ENCODE assay signal across 12 cellular contexts in the genomic region with DNA sequence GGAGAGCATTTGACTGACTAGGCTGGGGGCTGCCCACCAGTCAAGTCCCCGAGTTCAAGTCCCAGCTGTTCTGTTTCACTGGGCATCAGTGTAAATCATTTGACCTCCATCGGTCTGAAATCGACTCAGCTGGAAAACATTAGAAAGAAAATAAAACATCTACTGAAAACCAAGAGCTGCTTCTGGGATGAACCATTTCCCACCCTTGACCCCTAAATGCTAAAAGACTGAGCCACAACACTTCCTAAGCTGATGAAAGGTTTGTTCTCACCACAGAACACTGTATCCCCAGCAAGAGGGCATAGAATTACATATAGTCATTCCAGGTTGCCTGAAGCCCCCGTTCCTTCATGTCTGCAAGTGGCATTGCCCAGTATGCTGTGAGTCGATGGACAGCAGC.
DNase-seq lines count a peak whose midpoint lies in the region; FAIRE-seq and TF ChIP-seq lines count a peak whose summit lies in the region.
"Had no signal": no experiment of that assay in that cellular context is flagged by ENCODE, and none has a peak within 500 bp of the region (broad histone marks: within the 10 kb centered on the region; RNA-seq: fewer than 3 reads in every experiment).

No MANE protein-coding gene starts in this region.

- 41 to 51% methylated on average over 5 of the region's 5 CpGs for WGBS in thyroid gland, 2 donors

- no peaks in the 10 kb centered on the region for H3K27me3 Mint-ChIP-seq in activated CD4-positive, alpha-beta T cell treated with anti-CD3 and anti-CD28 coated beads, Interleukin-2, amount 10 ng/mL, durations not matched to agents 24 days and 14 days
- H3K27me3 Mint-ChIP-seq: central memory CD8-positive, alpha-beta T cell had no signal

- intact Hi-C loops in activated CD4-positive, alpha-beta T cell treated with anti-CD3 and anti-CD28 coated beads, Interleukin-2, amount 10 ng/mL, durations not matched to agents 24 days and 14 days (cut with micrococcal nuclease): no loop called here
- intact Hi-C loops in ascending aorta (cut with DNase I): loop anchor here (2.0 to 5.0 kb wide), 2 partner anchors 48 to 437 kb away; no protein-coding TSS in a partner anchor
- intact Hi-C loops in thyroid gland (cut with DNase I): no loop called here

- H3K9me3 ChIP-seq in ascending aorta (no peaks in the 10 kb centered on the region), keratinocyte (ENCODE audit: control insufficient read depth, low read depth, low read length) (no peaks in the 10 kb centered on the region), thyroid gland (no peaks in the 10 kb centered on the region)

- dilution Hi-C loops in keratinocyte (cut with MboI; ENCODE audit: extremely low pct_ligation_motif_present, low sequenced_read_pairs): loop anchor here (25.0 kb wide), 1 partner anchor 332 kb away; a partner anchor contains a TSS

- no peaks in the 10 kb centered on the region for H3K9me3 Mint-ChIP-seq in activated CD4-positive, alpha-beta T cell treated with anti-CD3 and anti-CD28 coated beads, Interleukin-2, amount 10 ng/mL, durations not matched to agents 24 days and 14 days
- H3K9me3 Mint-ChIP-seq: central memory CD8-positive, alpha-beta T cell had no signal

- DNase-seq in activated CD4-positive, alpha-beta T cell treated with anti-CD3 and anti-CD28 coated beads, Interleukin-2, amount 10 ng/mL, durations not matched to agents 24 days and 14 days: no peak
- DNase-seq in activated CD4-positive, alpha-beta T cell treated with anti-CD3 and anti-CD28 coated beads for 1 hour: no peak
- DNase-seq in ascending aorta (ENCODE audit: low spot score in 2 of 2): no peak
- DNase-seq in keratinocyte (ENCODE audit: low read depth, low spot score): no peak
- no peak for DNase-seq in thyroid gland
- DNase-seq in stimulated activated CD4-positive, alpha-beta T cell treated with anti-CD3 and anti-CD28 coated beads, Interleukin-4, amount 100 ng/mL, for 1 hour: no peak
- DNase-seq in dermis blood vessel endothelial cell: no peak
- no peak for DNase-seq in NCI-H2029 (lab: John Stamatoyannopoulos, UW)
- DNase-seq: NCI-H524; stimulated activated naive CD8-positive, alpha-beta T cell treated with anti-CD3 and anti-CD28 coated beads, Interleukin-15, Interleukin-2, amounts not matched to agents 100 U/mL and 50 U/mL, for 24 hours had no signal

- no peak for TF ChIP-seq POLR2A in thyroid gland (IDR thresholded peaks at IDR 0.05)

- H3K27ac Mint-ChIP-seq in activated CD4-positive, alpha-beta T cell treated with anti-CD3 and anti-CD28 coated beads, Interleukin-2, amount 10 ng/mL, durations not matched to agents 24 days and 14 days: peak overlapping the region; percentile 42

- no peak overlapping the region for H3K9ac ChIP-seq in keratinocyte (ENCODE audit: control insufficient read depth, extremely low read depth, insufficient read depth, low read length)

- peak overlapping the region; percentile 19 for H2AFZ ChIP-seq in keratinocyte (ENCODE audit: control insufficient read depth, low read length)

- H4K20me1 ChIP-seq in keratinocyte (ENCODE audit: control insufficient read depth, extremely low read depth, insufficient read depth, low read length): no peaks in the 10 kb centered on the region

- H3K36me3 Mint-ChIP-seq in activated CD4-positive, alpha-beta T cell treated with anti-CD3 and anti-CD28 coated beads, Interleukin-2, amount 10 ng/mL, durations not matched to agents 24 days and 14 days (ENCODE audit: low read depth): peaks cover 13% of the 10 kb centered on the region

- H3K27me3 ChIP-seq in ascending aorta (no peaks in the 10 kb centered on the region), keratinocyte (ENCODE audit: control insufficient read depth, extremely low read depth, insufficient read depth, low read length) (no peaks in the 10 kb centered on the region), thyroid gland (no peaks in the 10 kb centered on the region)

- no peaks in the 10 kb centered on the region for H3K36me3 ChIP-seq in ascending aorta
- no peaks in the 10 kb centered on the region for H3K36me3 ChIP-seq in keratinocyte (ENCODE audit: control insufficient read depth in 2 of 2, extremely low read depth in 1 of 2, insufficient read depth in 2 of 2, low read length in 2 of 2)
- H3K36me3 ChIP-seq in thyroid gland: no peaks in the 10 kb centered on the region

- H3K79me2 ChIP-seq in keratinocyte (ENCODE audit: control insufficient read depth, insufficient read depth, low read length): no peaks in the 10 kb centered on the region

- no peak overlapping the region for H3K4me3 Mint-ChIP-seq in activated CD4-positive, alpha-beta T cell treated with anti-CD3 and anti-CD28 coated beads, Interleukin-2, amount 10 ng/mL, durations not matched to agents 24 days and 14 days
- H3K4me3 Mint-ChIP-seq: central memory CD8-positive, alpha-beta T cell had no signal

- H3K4me2 ChIP-seq in keratinocyte (ENCODE audit: control insufficient read depth, extremely low read depth, insufficient read depth, low read depth, low read length): no peak overlapping the region

- TF ChIP-seq CTCF in ascending aorta (IDR thresholded peaks at IDR 0.05) (no peak), keratinocyte (optimal IDR thresholded peaks at IDR 0.05 in 1 of 3, IDR thresholded peaks at IDR 0.05 in 1 of 3, conservative IDR thresholded peaks at IDR 0.05 in 1 of 3; ENCODE audit: extremely low read depth in 1 of 3, insufficient read depth in 2 of 3, low read length in 3 of 3) (no peak), thyroid gland (IDR thresholded peaks at IDR 0.05) (no peak)

- H3K9me1 ChIP-seq in keratinocyte (ENCODE audit: control insufficient read depth, extremely low read depth, insufficient read depth, low read length): no peaks in the 10 kb centered on the region

- H3K4me3 ChIP-seq in ascending aorta: no peak overlapping the region
- H3K4me3 ChIP-seq in keratinocyte (ENCODE audit: control insufficient read depth in 2 of 3, extremely low read depth in 1 of 3, insufficient read depth in 2 of 3, low read depth in 1 of 3, low read length in 3 of 3): no peak overlapping the region
- no peak overlapping the region for H3K4me3 ChIP-seq in thyroid gland (replicated peaks in 1 of 3)

- FAIRE-seq in keratinocyte (lab: Jason Lieb, UNC): no peak
- FAIRE-seq: A204.1 had no signal

- H3K4me1 ChIP-seq in ascending aorta (peaks cover 4 to 41% of the 10 kb centered on the region in 2 donors), keratinocyte (ENCODE audit: control insufficient read depth, extremely low read depth, insufficient read depth, low read length) (peaks cover 13% of the 10 kb centered on the region), thyroid gland (peaks cover 37 to 49% of the 10 kb centered on the region in 2 donors)

- peaks cover 79% of the 10 kb centered on the region for H3K4me1 Mint-ChIP-seq in activated CD4-positive, alpha-beta T cell treated with anti-CD3 and anti-CD28 coated beads, Interleukin-2, amount 10 ng/mL, durations not matched to agents 24 days and 14 days

- H3K27ac ChIP-seq in ascending aorta (peak overlapping the region; percentile 57 to 77), keratinocyte (ENCODE audit: control insufficient read depth, insufficient read depth, low read length) (no peak overlapping the region), thyroid gland (peak overlapping the region; percentile 80 to 87 (median 85))
